8 cellular contexts compared by ENCODE assay signal in the genomic region with DNA sequence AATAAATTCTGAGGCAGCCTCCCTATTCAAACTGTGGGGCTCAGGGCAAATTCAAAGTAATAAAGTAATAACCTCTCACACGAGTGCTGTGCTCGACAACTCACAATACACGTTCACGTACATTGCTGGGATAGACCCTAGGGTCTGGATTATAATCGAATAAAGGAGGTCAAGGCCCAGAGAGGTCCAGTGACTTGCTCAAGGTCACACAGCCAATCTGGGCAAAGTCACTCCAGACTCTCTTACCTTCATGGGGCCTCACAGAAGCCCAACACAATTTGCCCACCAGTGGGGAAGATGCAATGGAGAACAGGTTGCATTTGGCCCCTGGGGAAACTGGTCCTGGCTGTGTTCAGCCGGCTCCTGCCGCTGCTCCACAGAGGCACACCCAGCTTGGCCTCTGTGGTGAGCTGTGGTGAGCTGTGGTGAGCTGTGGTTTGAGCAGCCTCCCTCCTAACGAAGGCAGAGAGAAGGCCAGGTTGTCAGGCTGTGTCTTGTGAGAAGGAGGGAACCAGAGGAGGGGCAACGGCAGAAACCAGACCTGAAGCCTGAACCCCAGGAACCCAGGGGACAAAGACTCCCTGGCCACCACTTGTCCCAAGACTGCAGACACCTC. TPM values are rescaled to one million over a fixed set of nuclear protein-coding genes. Genes with fewer than 3 reads are reported as not detected.
A peak's percentile ranks its signal among the peaks of the same experiment; 100 is the strongest.
DNase-seq lines count a peak whose midpoint lies in the region; ATAC-seq and TF ChIP-seq lines count a peak whose summit lies in the region.

No MANE protein-coding gene starts in this region.

- no peaks in the 10 kb centered on the region for H3K9me3 Mint-ChIP-seq in CD4-positive, alpha-beta T cell

- BruUV-seq in mammary epithelial cell (replicated peaks; lab: Mats Ljungman, UMichigan), result no TSS peak

- dilution Hi-C loops in mammary epithelial cell (cut with HindIII; ENCODE audit: low sequenced_read_pairs), result no loop called here

- peaks cover 48% of the 10 kb centered on the region for H3K4me1 ChIP-seq in mammary epithelial cell (ENCODE audit: insufficient read depth, low read length)

- WGBS in mammary epithelial cell (ENCODE audit: low coverage, missing lambda C conversion rate), result 44% methylated on average over 9 of the region's 9 CpGs

- H3K4me2 ChIP-seq in mammary epithelial cell (ENCODE audit: insufficient read depth, low read depth, low read length), result peak overlapping the region; percentile 14

- H3K9me3 ChIP-seq in CD4-positive, alpha-beta T cell (ENCODE audit: control insufficient read depth, low read length), result no peaks in the 10 kb centered on the region
- H3K9me3 ChIP-seq in T-helper 17 cell (ENCODE audit: control insufficient read depth, low read length, poor library complexity, severe bottlenecking) (no peaks in the 10 kb centered on the region), mammary epithelial cell (replicated peaks; ENCODE audit: insufficient read depth, low read length) (no peaks in the 10 kb centered on the region)

- CTCF ChIA-PET in CD4-positive, alpha-beta T cell (lab: Charles Lee), result interaction anchor here (1.1 to 9.9 kb wide), 8 partner anchors 13 to 199 kb away, joined by 3 to 139 read pairs (median 6); a partner anchor contains a TSS
- CTCF ChIA-PET in mammary epithelial cell (lab: Charles Lee; ENCODE audit: low non-redundant PET), result no interaction called here

- no peaks in the 10 kb centered on the region for H3K79me2 ChIP-seq in mammary epithelial cell (ENCODE audit: insufficient read depth, low read length)

- H3K27ac Mint-ChIP-seq in CD4-positive, alpha-beta T cell, result peak overlapping the region; percentile 97
- peak overlapping the region; percentile 99 for H3K27ac Mint-ChIP-seq in T-helper 17 cell

- intact Hi-C loops in CD4-positive, alpha-beta T cell (cut with DNase I, micrococcal nuclease), result loop anchor here in 1 of 2 experiments (5.0 kb wide), 1 partner anchor 346 kb away; a partner anchor contains a TSS
- intact Hi-C loops in mammary epithelial cell (cut with micrococcal nuclease), result no loop called here

- peaks cover 5% of the 10 kb centered on the region for H3K36me3 Mint-ChIP-seq in CD4-positive, alpha-beta T cell (ENCODE audit: low read depth)
- no peaks in the 10 kb centered on the region for H3K36me3 Mint-ChIP-seq in T-helper 17 cell (ENCODE audit: low read depth)

- H4K20me1 ChIP-seq in mammary epithelial cell (ENCODE audit: insufficient read depth, low read length), result no peaks in the 10 kb centered on the region

- peak overlapping the region; percentile 90 for H3K27ac ChIP-seq in CD4-positive, alpha-beta T cell (ENCODE audit: low read depth, low read length)
- H3K27ac ChIP-seq in mammary epithelial cell (ENCODE audit: insufficient read depth, low read depth, low read length), result no peak overlapping the region

- H3K9ac ChIP-seq in mammary epithelial cell (ENCODE audit: insufficient read depth, low read length), result no peak overlapping the region

- no peaks in the 10 kb centered on the region for H3K27me3 Mint-ChIP-seq in CD4-positive, alpha-beta T cell
- no peaks in the 10 kb centered on the region for H3K27me3 Mint-ChIP-seq in T-helper 17 cell

- no peak for TF ChIP-seq CTCF in CD4-positive, alpha-beta T cell (IDR thresholded peaks at IDR 0.05)
- TF ChIP-seq CTCF in mammary epithelial cell (conservative IDR thresholded peaks at IDR 0.05 in 1 of 2, IDR thresholded peaks at IDR 0.05 in 1 of 2; ENCODE audit: extremely low read depth in 1 of 2, insufficient read depth in 1 of 2, low read depth in 1 of 2, low read length in 2 of 2), result no peak

- H3K4me1 Mint-ChIP-seq in CD4-positive, alpha-beta T cell (ENCODE audit: low read depth), result peaks cover 77% of the 10 kb centered on the region
- H3K4me1 Mint-ChIP-seq in T-helper 17 cell, result peaks cover 65% of the 10 kb centered on the region

- peak overlapping the region; percentile 82 for H3K4me3 Mint-ChIP-seq in CD4-positive, alpha-beta T cell
- H3K4me3 Mint-ChIP-seq in T-helper 17 cell, result peak overlapping the region; percentile 93

- H3K36me3 ChIP-seq in mammary epithelial cell (ENCODE audit: insufficient read depth, low read length), result no peaks in the 10 kb centered on the region

- no peak for ATAC-seq in CD4-positive, alpha-beta T cell (ENCODE audit: poor library complexity)
- ATAC-seq in HG02571 (IDR thresholded peaks at IDR 0.05; ENCODE audit: unreplicated experiment) (peak; percentile 29), T-helper 17 cell (peak; percentile 19)

- POLR2A ChIA-PET in CD4-positive, alpha-beta T cell (lab: Charles Lee), result interaction anchor here (0.6 to 19.9 kb wide), 11 partner anchors 10 to 1766 kb away, joined by 3 to 918 read pairs (median 5); a partner anchor contains a TSS

- in situ Hi-C loops in mammary epithelial cell (cut with MboI; ENCODE audit: low sequenced_read_pairs in 2 of 2), result no loop called here

- peak overlapping the region; percentile 24 for H2AFZ ChIP-seq in mammary epithelial cell (ENCODE audit: low read depth, low read length)

- H3K4me3 ChIP-seq in mammary epithelial cell (replicated peaks in 1 of 3; ENCODE audit: insufficient read depth in 1 of 3, low read depth in 2 of 3, low read length in 3 of 3), result no peak overlapping the region

- no peaks in the 10 kb centered on the region for H3K27me3 ChIP-seq in CD4-positive, alpha-beta T cell (ENCODE audit: control insufficient read depth, insufficient read depth, low read length)
- no peaks in the 10 kb centered on the region for H3K27me3 ChIP-seq in mammary epithelial cell (ENCODE audit: insufficient read depth, low read length)

- DNase-seq in CD4-positive, alpha-beta T cell, result peak; percentile 42 to 64 (median 56)
- peak; percentile 36 to 55 (median 51) for DNase-seq in T-helper 17 cell
- peak; percentile 91 for DNase-seq in mammary epithelial cell
- peak; percentile 37 for DNase-seq in stimulated activated CD8-positive, alpha-beta memory T cell treated with anti-CD3 and anti-CD28 coated beads, Interleukin-12 subunit alpha, Interleukin-12 subunit beta, amount 100 ng/mL, for 4 hours (ENCODE audit: low read depth)
- DNase-seq in iPS-NIHi7 (ENCODE audit: extremely low spot score), result no peak
- no peak for DNase-seq in LoVo (ENCODE audit: low spot score)
- no peak for DNase-seq in foreskin melanocyte

RNA-seq across cellular contexts. Expression of a gene that starts 35.1 kb away (rescaled TPM):
- 10 to 100 TPM; 14.9 to 15.3 TPM for total RNA-seq in CD4-positive, alpha-beta T cell
- total RNA-seq in T-helper 17 cell, result 1 to 10 TPM; 5.1 to 8.6 TPM
- total RNA-seq in mammary epithelial cell, result 10 to 100 TPM; 11.8 TPM
- 3.1 TPM for polyA plus RNA-seq in mammary epithelial cell
- polyA minus RNA-seq in mammary epithelial cell, result 3.3 TPM

RNA-seq across cellular contexts. Expression of a gene that starts 58.7 kb away (rescaled TPM):
- total RNA-seq in CD4-positive, alpha-beta T cell, result 1 to 10 TPM in 1 of 2 experiments, under 1 TPM in 1; 0.74 to 1.1 TPM
- 10 to 100 TPM in 1 of 2 donors, under 1 TPM in 1; 0.65 to 10.2 TPM for total RNA-seq in T-helper 17 cell
- total RNA-seq in mammary epithelial cell, result 10 to 100 TPM in 1 of 2 donors, 1 to 10 TPM in 1; 1.5 to 11.5 TPM
- polyA plus RNA-seq in mammary epithelial cell, result 1.4 TPM
- polyA minus RNA-seq in mammary epithelial cell, result 2.4 TPM

Comparison
In these comparisons a context has a peak if more than half of its experiments do, and no peak if none do; other contexts are left out.
1. DNase-seq: peak in CD4-positive, alpha-beta T cell (10 of 10), T-helper 17 cell (3 of 3), mammary epithelial cell (single experiment) and stimulated activated CD8-positive, alpha-beta memory T cell treated with anti-CD3 and anti-CD28 coated beads, Interleukin-12 subunit alpha, Interleukin-12 subunit beta, amount 100 ng/mL, for 4 hours (single experiment); none in iPS-NIHi7 (single experiment), LoVo (single experiment) and foreskin melanocyte (single experiment).